22 cellular contexts compared by ENCODE assay signal in the genomic region with DNA sequence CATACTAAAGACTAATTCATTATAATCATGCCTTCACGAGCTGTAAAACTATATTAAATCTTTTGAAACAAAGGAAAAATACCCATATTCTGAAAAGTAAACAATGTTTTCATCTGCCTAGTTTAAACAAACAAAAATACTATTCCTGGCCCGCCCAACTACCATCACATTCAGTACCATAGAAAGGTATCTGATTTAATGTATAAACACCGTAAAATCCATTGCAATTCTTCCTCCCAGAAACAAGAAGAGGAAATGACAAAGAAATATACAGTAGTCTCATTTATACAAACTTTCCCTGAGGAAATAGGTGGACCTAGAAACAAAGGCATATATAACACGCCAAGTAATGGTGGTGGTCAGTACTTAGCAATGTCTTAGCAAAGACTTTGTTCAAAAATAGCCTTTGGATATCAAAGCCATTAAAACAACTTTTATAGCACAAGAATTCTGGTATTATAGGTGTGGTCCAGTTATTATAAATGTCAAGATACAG.
"Had no signal": no experiment of that assay in that cellular context is flagged by ENCODE, and none has a peak within 500 bp of the region (broad histone marks: within the 10 kb centered on the region; RNA-seq: fewer than 3 reads in every experiment).

No MANE protein-coding gene starts in this region.

- DNase-seq: cerebellar nuclear complex; effector CD4-positive, alpha-beta T cell; endodermal cell; heart right ventricle; left ventricle myocardium superior; mesenchymal stem cell; naive thymus-derived CD4-positive, alpha-beta T cell; nephron progenitor cell; retina; stimulated activated CD4-positive, alpha-beta T cell treated with anti-CD3 and anti-CD28 coated beads, Interleukin-2, amount 100 ng/mL, for 24 hours; stimulated activated CD4-positive, alpha-beta T cell treated with anti-CD3 and anti-CD28 coated beads, Interleukin-4, amount 100 ng/mL, for 4 hours; stimulated activated naive B cell treated with anti-CD40 and anti-IgM and Interleukin-4, amounts not matched to agents 10 μg/mL and 1 μg/mL and 100 μg/mL, for 72 hours; stimulated activated naive CD8-positive, alpha-beta T cell treated with anti-CD3 and anti-CD28 coated beads, Interleukin-15, amount 100 ng/mL, for 72 hours; substantia nigra; trophoblast cell had no signal

- H3K4me1 ChIP-seq: prostate gland had no signal

- H3K4me3 ChIP-seq: heart right ventricle, lung, prostate gland, skin epidermis had no signal

- H3K27ac Mint-ChIP-seq: dendritic cell treated with granulocyte-macrophage colony-stimulating factor and Interleukin-4, amounts not matched to agents 40 ng/mL and 50 ng/mL, for 4 days; endodermal cell; naive thymus-derived CD4-positive, alpha-beta T cell; nephron progenitor cell; stimulated activated naive B cell treated with anti-CD40 and anti-IgM and Interleukin-4, amounts not matched to agents 10 μg/mL and 1 μg/mL and 100 μg/mL, for 72 hours; stimulated activated naive CD8-positive, alpha-beta T cell treated with anti-CD3 and anti-CD28 coated beads, Interleukin-15, amount 100 ng/mL, for 72 hours had no signal

- H3K4me1 Mint-ChIP-seq: naive thymus-derived CD4-positive, alpha-beta T cell; nephron progenitor cell; stimulated activated naive CD8-positive, alpha-beta T cell treated with anti-CD3 and anti-CD28 coated beads, Interleukin-15, amount 100 ng/mL, for 72 hours had no signal

- H3K27me3 ChIP-seq: heart right ventricle had no signal

- H3K27me3 Mint-ChIP-seq: dendritic cell treated with granulocyte-macrophage colony-stimulating factor and Interleukin-4, amounts not matched to agents 40 ng/mL and 50 ng/mL, for 4 days; stimulated activated naive B cell treated with anti-CD40 and anti-IgM and Interleukin-4, amounts not matched to agents 10 μg/mL and 1 μg/mL and 100 μg/mL, for 72 hours; stimulated activated naive CD8-positive, alpha-beta T cell treated with anti-CD3 and anti-CD28 coated beads, Interleukin-15, amount 100 ng/mL, for 72 hours had no signal

- ATAC-seq: esophagus mucosa; heart right ventricle; left ventricle myocardium superior; naive thymus-derived CD4-positive, alpha-beta T cell; sciatic nerve; stimulated activated naive B cell treated with anti-CD40 and anti-IgM and Interleukin-4, amounts not matched to agents 10 μg/mL and 1 μg/mL and 100 μg/mL, for 72 hours; stimulated activated naive CD8-positive, alpha-beta T cell treated with anti-CD3 and anti-CD28 coated beads, Interleukin-15, amount 100 ng/mL, for 72 hours had no signal

- H3K27ac ChIP-seq: parathyroid adenoma, skin epidermis had no signal

- H3K9me3 ChIP-seq: heart right ventricle, prostate gland had no signal

- H3K36me3 ChIP-seq: heart right ventricle, prostate gland had no signal

- H3K9me3 Mint-ChIP-seq: dendritic cell treated with granulocyte-macrophage colony-stimulating factor and Interleukin-4, amounts not matched to agents 40 ng/mL and 50 ng/mL, for 4 days; endodermal cell; nephron progenitor cell; stimulated activated naive B cell treated with anti-CD40 and anti-IgM and Interleukin-4, amounts not matched to agents 10 μg/mL and 1 μg/mL and 100 μg/mL, for 72 hours; stimulated activated naive CD8-positive, alpha-beta T cell treated with anti-CD3 and anti-CD28 coated beads, Interleukin-15, amount 100 ng/mL, for 72 hours had no signal

- H3K4me3 Mint-ChIP-seq: dendritic cell treated with granulocyte-macrophage colony-stimulating factor and Interleukin-4, amounts not matched to agents 40 ng/mL and 50 ng/mL, for 4 days; endodermal cell; naive thymus-derived CD4-positive, alpha-beta T cell; nephron progenitor cell; stimulated activated naive B cell treated with anti-CD40 and anti-IgM and Interleukin-4, amounts not matched to agents 10 μg/mL and 1 μg/mL and 100 μg/mL, for 72 hours; stimulated activated naive CD8-positive, alpha-beta T cell treated with anti-CD3 and anti-CD28 coated beads, Interleukin-15, amount 100 ng/mL, for 72 hours had no signal

- H3K36me3 Mint-ChIP-seq: naive thymus-derived CD4-positive, alpha-beta T cell had no signal
